ENCODE assay signal across 12 cellular contexts in the genomic region with DNA sequence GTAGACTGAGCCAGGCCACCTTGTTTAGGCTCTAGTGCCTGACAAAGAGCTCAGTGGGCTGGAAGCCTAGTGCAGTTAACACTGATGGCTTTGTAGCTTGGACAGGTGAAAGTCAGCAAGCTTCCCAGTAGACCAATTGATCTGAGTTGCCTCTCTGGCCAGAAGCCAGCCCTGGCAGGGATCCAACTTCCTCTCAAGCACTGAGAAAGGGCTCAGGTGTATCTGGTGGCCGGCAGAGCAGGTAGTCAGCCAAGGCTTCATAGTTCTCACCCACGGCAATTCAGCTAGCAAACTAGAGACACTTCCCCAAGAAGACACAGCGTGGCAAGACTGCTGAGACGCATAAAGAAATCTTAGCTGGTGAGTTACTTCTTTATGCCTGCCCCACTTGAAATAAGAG. TPM values are rescaled to one million over a fixed set of nuclear protein-coding genes. Genes with fewer than 3 reads are reported as not detected.
A peak's percentile ranks its signal among the peaks of the same experiment; 100 is the strongest.
DNase-seq lines count a peak whose midpoint lies in the region; ATAC-seq, FAIRE-seq and TF ChIP-seq lines count a peak whose summit lies in the region.
"Had no signal": no experiment of that assay in that cellular context is flagged by ENCODE, and none has a peak within 500 bp of the region (broad histone marks: within the 10 kb centered on the region; RNA-seq: fewer than 3 reads in every experiment).

No MANE protein-coding gene starts in this region.

- H3K36me3 ChIP-seq in bronchial epithelial cell (ENCODE audit: control insufficient read depth, insufficient read depth, low read length) = no peaks in the 10 kb centered on the region
- no peaks in the 10 kb centered on the region for H3K36me3 ChIP-seq in thyroid gland

- H3K9me3 ChIP-seq in thyroid gland = no peaks in the 10 kb centered on the region

- peak in 1 of 2 donors; percentile 27 for TF ChIP-seq POLR2A in thyroid gland (IDR thresholded peaks at IDR 0.05)

- WGBS in thyroid gland, 2 donors = 22 to 42% methylated on average over 4 of the region's 4 CpGs

- TF ChIP-seq CTCF in bronchial epithelial cell (IDR thresholded peaks at IDR 0.05; ENCODE audit: insufficient read depth, low read length, severe bottlenecking) (no peak), thyroid gland (IDR thresholded peaks at IDR 0.05) (no peak)

- FAIRE-seq in bronchial epithelial cell (lab: Jason Lieb, UNC) = no peak
- FAIRE-seq: A204.1 had no signal

- intact Hi-C loops in thyroid gland (cut with DNase I) = no loop called here

- no peak for ATAC-seq in HG02588 (IDR thresholded peaks at IDR 0.05; ENCODE audit: unreplicated experiment)

- H3K27ac ChIP-seq in thyroid gland = peak overlapping the region; percentile 45 to 84 (median 60)
- H3K27ac ChIP-seq: epithelial cell of prostate had no signal

- H3K27me3 ChIP-seq in bronchial epithelial cell (ENCODE audit: control insufficient read depth, insufficient read depth, low read length) = no peaks in the 10 kb centered on the region
- no peaks in the 10 kb centered on the region for H3K27me3 ChIP-seq in thyroid gland

- peaks cover 18 to 54% of the 10 kb centered on the region in 2 donors for H3K4me1 ChIP-seq in thyroid gland

- no peak overlapping the region for H3K4me3 ChIP-seq in bronchial epithelial cell (ENCODE audit: low read depth, low read length)
- H3K4me3 ChIP-seq in thyroid gland (replicated peaks in 1 of 3) = no peak overlapping the region

- DNase-seq in activated CD4-positive, CD25-positive, alpha-beta regulatory T cell treated with anti-CD3 and anti-CD28 coated beads, Interleukin-2, amount 50 U/mL, for 72 hours = peak; percentile 14
- no peak for DNase-seq in activated CD4-positive, CD25-positive, alpha-beta regulatory T cell (lab: John Stamatoyannopoulos, UW)
- DNase-seq in NCI-H2196 treated with DMSO at 0.1 percent for 48 hours (lab: John Stamatoyannopoulos, UW; ENCODE audit: unreplicated experiment) (peak; percentile 66), bronchial epithelial cell (ENCODE audit: low read depth) (peak; percentile 69), thyroid gland (peak; percentile 98 to 99), MV-4-11 (lab: John Stamatoyannopoulos, UW) (no peak), NCI-H1694 (lab: John Stamatoyannopoulos, UW) (no peak)
- DNase-seq: stimulated activated CD4-positive, alpha-beta T cell treated with anti-CD3 and anti-CD28 coated beads, Interleukin-2, amount 100 ng/mL, for 24 hours had no signal

RNA-seq across cellular contexts. Expression of gene CA12, which starts 8.3 kb away (rescaled TPM):
- total RNA-seq in bronchial epithelial cell (44.0 TPM in 2 replicates), thyroid gland (10 to 100 TPM in 1 of 4 donors, 1 to 10 TPM in 2, under 1 TPM in 1; 0.33 to 21.9 (median 4.3) TPM)
- total RNA-seq: activated CD8-positive, alpha-beta memory T cell treated with anti-CD3 and anti-CD28 coated beads for 36 hours had no signal

Comparison
In these comparisons a context has a peak if more than half of its experiments do, and no peak if none do; other contexts are left out.
1. DNase-seq: peak in activated CD4-positive, CD25-positive, alpha-beta regulatory T cell treated with anti-CD3 and anti-CD28 coated beads, Interleukin-2, amount 50 U/mL, for 72 hours (single experiment), NCI-H2196 treated with DMSO at 0.1 percent for 48 hours (single experiment), bronchial epithelial cell (single experiment) and thyroid gland (2 of 2); none in activated CD4-positive, CD25-positive, alpha-beta regulatory T cell (0 of 4), MV-4-11 (single experiment) and NCI-H1694 (single experiment).